ENCODE assay signal across 17 cellular contexts in the genomic region with DNA sequence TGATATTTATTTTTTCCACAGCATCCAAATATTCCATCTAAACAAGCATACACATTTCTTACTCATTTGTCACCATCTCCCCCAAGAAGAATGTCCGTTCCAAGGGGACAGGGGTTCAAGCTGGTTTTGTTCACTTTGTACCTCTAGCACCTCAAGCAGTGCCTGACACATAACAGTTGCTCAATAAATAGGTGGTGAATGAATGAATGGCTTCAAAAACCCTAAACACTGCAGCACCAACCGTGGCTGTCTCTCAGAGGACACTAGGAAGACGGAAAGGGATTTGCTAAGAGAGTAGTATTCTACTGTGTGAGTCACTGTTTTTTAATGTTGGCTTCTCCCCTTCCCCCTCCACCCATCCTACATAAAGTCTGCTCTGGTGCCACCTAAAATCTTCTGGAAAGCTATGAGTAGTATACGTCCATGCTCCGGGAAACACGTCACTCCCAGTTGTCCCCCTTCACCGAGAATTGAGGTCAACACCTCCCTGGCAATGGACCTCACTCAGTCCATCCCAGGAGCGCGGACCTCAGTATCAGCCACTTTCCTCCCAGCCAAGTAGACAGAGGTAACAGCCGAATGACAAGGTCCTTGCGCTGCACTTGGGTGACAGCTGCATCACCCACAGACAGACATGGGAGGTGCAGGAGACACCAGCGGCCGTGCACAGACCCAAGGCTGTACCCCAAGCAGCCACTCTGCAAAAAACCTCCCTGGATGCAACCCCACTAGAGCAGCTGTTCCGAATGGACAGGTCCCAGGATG.
A peak's percentile ranks its signal among the peaks of the same experiment; 100 is the strongest.
DNase-seq lines count a peak whose midpoint lies in the region; ATAC-seq and TF ChIP-seq lines count a peak whose summit lies in the region.
"Had no signal": no experiment of that assay in that cellular context is flagged by ENCODE, and none has a peak within 500 bp of the region (broad histone marks: within the 10 kb centered on the region; RNA-seq: fewer than 3 reads in every experiment).

No MANE protein-coding gene starts in this region.

- H3K9me3 Mint-ChIP-seq in activated CD4-positive, alpha-beta T cell treated with anti-CD3 and anti-CD28 coated beads, Interleukin-2, amount 10 ng/mL, durations not matched to agents 7 days and 5 days = no peaks in the 10 kb centered on the region
- H3K9me3 Mint-ChIP-seq in activated CD8-positive, alpha-beta T cell treated with anti-CD3 and anti-CD28 coated beads, Interleukin-2, amount 10 ng/mL, durations not matched to agents 7 days and 5 days (ENCODE audit: insufficient read depth) = no peaks in the 10 kb centered on the region
- H3K9me3 Mint-ChIP-seq in glutamatergic neuron (ENCODE audit: unreplicated experiment) = peaks cover 13% of the 10 kb centered on the region

- 88 to 95% methylated on average over 13 to 14 of the region's 14 CpGs for WGBS in lower leg skin, 2 donors

- peak overlapping the region; percentile 55 for H3K4me3 Mint-ChIP-seq in activated CD4-positive, alpha-beta T cell treated with anti-CD3 and anti-CD28 coated beads, Interleukin-2, amount 10 ng/mL, durations not matched to agents 7 days and 5 days
- peak overlapping the region; percentile 65 for H3K4me3 Mint-ChIP-seq in activated CD8-positive, alpha-beta T cell treated with anti-CD3 and anti-CD28 coated beads, Interleukin-2, amount 10 ng/mL, durations not matched to agents 7 days and 5 days
- H3K4me3 Mint-ChIP-seq in glutamatergic neuron (ENCODE audit: unreplicated experiment) = no peak overlapping the region

- H3K27ac ChIP-seq in substantia nigra (ENCODE audit: low read depth, low read length, poor library complexity, severe bottlenecking) = peak overlapping the region; percentile 96
- H3K27ac ChIP-seq: PC-9, testis had no signal

- intact Hi-C loops in lower leg skin (cut with DNase I; ENCODE audit: low total_unique reads) = no loop called here

- H3K4me3 ChIP-seq in lower leg skin (ENCODE audit: low read depth, poor library complexity, severe bottlenecking) = no peak overlapping the region
- H3K4me3 ChIP-seq: left lung, PC-9, skin epidermis, testis had no signal

- POLR2A ChIA-PET in activated CD4-positive, alpha-beta T cell treated with anti-CD3 and anti-CD28 coated beads, Interleukin-2, amount 10 ng/mL, durations not matched to agents 7 days and 5 days (lab: Charles Lee) = no interaction called here
- POLR2A ChIA-PET in activated CD8-positive, alpha-beta T cell treated with anti-CD3 and anti-CD28 coated beads, Interleukin-2, amount 10 ng/mL, durations not matched to agents 7 days and 5 days (lab: Charles Lee) = interaction anchor here (1.6 kb wide), 1 partner anchor 18 kb away, joined by 5 read pairs; no protein-coding TSS in a partner anchor

- no peak for DNase-seq in activated CD4-positive, alpha-beta T cell treated with anti-CD3 and anti-CD28 coated beads, Interleukin-2, amount 10 ng/mL, durations not matched to agents 7 days and 5 days
- DNase-seq in activated CD4-positive, alpha-beta T cell treated with anti-CD3 and anti-CD28 coated beads, Interleukin-2, amount 50 U/mL, for 4 hours = no peak
- DNase-seq in activated CD8-positive, alpha-beta T cell treated with anti-CD3 and anti-CD28 coated beads, Interleukin-2, amount 10 ng/mL, durations not matched to agents 7 days and 5 days = no peak
- DNase-seq in glutamatergic neuron (no peak), substantia nigra (lab: John Stamatoyannopoulos, UW) (no peak), lower leg skin (ENCODE audit: low spot score in 2 of 2) (no peak), cerebellar cortex (ENCODE audit: low spot score) (no peak)
- DNase-seq: activated effector memory CD4-positive, alpha-beta T cell treated with anti-CD3 and anti-CD28 coated beads, Interleukin-2, amount 50 U/mL, for 16 hours; cerebellar nuclear complex; hippocampal formation; NCI-H345; PC-9; testis had no signal

- no peak for TF ChIP-seq POLR2A in lower leg skin (IDR thresholded peaks at IDR 0.05)

- peaks cover 60% of the 10 kb centered on the region for H3K36me3 Mint-ChIP-seq in activated CD4-positive, alpha-beta T cell treated with anti-CD3 and anti-CD28 coated beads, Interleukin-2, amount 10 ng/mL, durations not matched to agents 7 days and 5 days (ENCODE audit: low read depth)
- H3K36me3 Mint-ChIP-seq in activated CD8-positive, alpha-beta T cell treated with anti-CD3 and anti-CD28 coated beads, Interleukin-2, amount 10 ng/mL, durations not matched to agents 7 days and 5 days (ENCODE audit: low read depth) = peaks cover 86% of the 10 kb centered on the region
- H3K36me3 Mint-ChIP-seq in glutamatergic neuron (ENCODE audit: unreplicated experiment) = peaks cover 18% of the 10 kb centered on the region

- no peak for TF ChIP-seq CTCF in glutamatergic neuron (IDR thresholded peaks at IDR 0.05; ENCODE audit: partially characterized antibody, unreplicated experiment)
- TF ChIP-seq CTCF in lower leg skin (IDR thresholded peaks at IDR 0.05) = no peak

- peaks cover 77% of the 10 kb centered on the region for H3K4me1 Mint-ChIP-seq in activated CD4-positive, alpha-beta T cell treated with anti-CD3 and anti-CD28 coated beads, Interleukin-2, amount 10 ng/mL, durations not matched to agents 7 days and 5 days
- peaks cover 96% of the 10 kb centered on the region for H3K4me1 Mint-ChIP-seq in activated CD8-positive, alpha-beta T cell treated with anti-CD3 and anti-CD28 coated beads, Interleukin-2, amount 10 ng/mL, durations not matched to agents 7 days and 5 days (ENCODE audit: low read depth)
- H3K4me1 Mint-ChIP-seq in glutamatergic neuron (ENCODE audit: low read depth, unreplicated experiment) = peaks cover 28% of the 10 kb centered on the region

- no peak for ATAC-seq in activated CD8-positive, alpha-beta T cell treated with anti-CD3 and anti-CD28 coated beads, Interleukin-2, amount 10 ng/mL, durations not matched to agents 7 days and 5 days
- ATAC-seq in HG02852 (IDR thresholded peaks at IDR 0.05; ENCODE audit: unreplicated experiment) = no peak
- ATAC-seq: activated CD4-positive, CD25-positive, alpha-beta regulatory T cell treated with anti-CD3 and anti-CD28 coated beads, Interleukin-2, amount 50 U/mL, for 24 hours; left lung had no signal

- no peaks in the 10 kb centered on the region for H3K27me3 Mint-ChIP-seq in activated CD4-positive, alpha-beta T cell treated with anti-CD3 and anti-CD28 coated beads, Interleukin-2, amount 10 ng/mL, durations not matched to agents 7 days and 5 days
- no peaks in the 10 kb centered on the region for H3K27me3 Mint-ChIP-seq in activated CD8-positive, alpha-beta T cell treated with anti-CD3 and anti-CD28 coated beads, Interleukin-2, amount 10 ng/mL, durations not matched to agents 7 days and 5 days (ENCODE audit: low read depth)
- peaks cover 20% of the 10 kb centered on the region for H3K27me3 Mint-ChIP-seq in glutamatergic neuron (ENCODE audit: unreplicated experiment)

- H3K27ac Mint-ChIP-seq in activated CD4-positive, alpha-beta T cell treated with anti-CD3 and anti-CD28 coated beads, Interleukin-2, amount 10 ng/mL, durations not matched to agents 7 days and 5 days = peak overlapping the region; percentile 87
- peak overlapping the region; percentile 89 for H3K27ac Mint-ChIP-seq in activated CD8-positive, alpha-beta T cell treated with anti-CD3 and anti-CD28 coated beads, Interleukin-2, amount 10 ng/mL, durations not matched to agents 7 days and 5 days
- H3K27ac Mint-ChIP-seq in glutamatergic neuron (ENCODE audit: unreplicated experiment) = peak overlapping the region; percentile 10

- CTCF ChIA-PET in activated CD4-positive, alpha-beta T cell treated with anti-CD3 and anti-CD28 coated beads, Interleukin-2, amount 10 ng/mL, durations not matched to agents 7 days and 5 days (lab: Charles Lee) = interaction anchor here (0.7 to 2.2 kb wide), 3 partner anchors 10 to 29 kb away, joined by 3 to 6 read pairs (median 4); no protein-coding TSS in a partner anchor
- CTCF ChIA-PET in activated CD8-positive, alpha-beta T cell treated with anti-CD3 and anti-CD28 coated beads, Interleukin-2, amount 10 ng/mL, durations not matched to agents 7 days and 5 days (lab: Charles Lee) = interaction anchor here (1.1 to 2.6 kb wide), 2 partner anchors 19 to 63 kb away, joined by 3 to 13 read pairs; no protein-coding TSS in a partner anchor

Comparison
In these comparisons a context has a peak if more than half of its experiments do, and no peak if none do; other contexts are left out.
1. H3K27ac Mint-ChIP-seq: peak in every context shown above with its lines; median percentile 89 in activated CD8-positive, alpha-beta T cell treated with anti-CD3 and anti-CD28 coated beads, Interleukin-2, amount 10 ng/mL, durations not matched to agents 7 days and 5 days; 87 in activated CD4-positive, alpha-beta T cell treated with anti-CD3 and anti-CD28 coated beads, Interleukin-2, amount 10 ng/mL, durations not matched to agents 7 days and 5 days; 10 in glutamatergic neuron.